10 cellular contexts compared by ENCODE assay signal in the genomic region with DNA sequence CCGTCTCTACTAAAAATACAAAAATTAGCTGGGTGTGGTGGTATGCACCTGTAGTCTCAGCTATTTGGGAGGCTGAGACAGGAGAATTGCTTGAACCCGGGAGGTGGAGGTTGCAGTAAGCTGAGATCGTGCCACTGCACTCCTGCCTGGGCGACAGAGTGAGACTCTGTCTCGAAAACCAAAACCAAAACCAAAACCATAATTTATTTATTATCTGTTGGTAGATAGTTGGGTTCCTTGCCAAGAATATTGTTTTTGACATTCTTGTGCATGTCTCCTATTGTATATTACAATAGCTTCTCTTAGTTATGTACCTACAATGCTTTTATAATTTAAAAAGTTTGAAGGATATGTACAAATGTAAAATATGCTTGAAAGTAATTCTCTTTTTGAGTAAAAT. TPM values are rescaled to one million over a fixed set of nuclear protein-coding genes. Genes with fewer than 3 reads are reported as not detected.
DNase-seq lines count a peak whose midpoint lies in the region; ATAC-seq, FAIRE-seq and TF ChIP-seq lines count a peak whose summit lies in the region.
"Not testable (repeated sequence)": the region's sequence is repeated elsewhere in the genome, so short reads cannot be mapped to it uniquely, and the experiment has no call there.
"Had no signal": no experiment of that assay in that cellular context is flagged by ENCODE, and none has a peak within 500 bp of the region (broad histone marks: within the 10 kb centered on the region; RNA-seq: fewer than 3 reads in every experiment).

No MANE protein-coding gene starts in this region.

- FAIRE-seq in RCC 7860 (lab: Jason Lieb, UNC) = peak; percentile 11

- peaks cover 40% of the 10 kb centered on the region for H3K4me1 Mint-ChIP-seq in CD8-positive, alpha-beta T cell (ENCODE audit: low read depth)
- H3K4me1 Mint-ChIP-seq in T-helper 1 cell treated with Interleukin-12 subunit alpha and Interleukin-12 subunit beta and Interleukin-4 antibody, amounts not matched to agents 30 μg/mL and 1 μg/mL, for 36 hours (ENCODE audit: low read depth) = peaks cover 49% of the 10 kb centered on the region
- peaks cover 57% of the 10 kb centered on the region for H3K4me1 Mint-ChIP-seq in activated CD8-positive, alpha-beta memory T cell treated with anti-CD3 and anti-CD28 coated beads, Interleukin-2, amount 10 ng/mL, durations not matched to agents 7 days and 5 days
- peaks cover 61% of the 10 kb centered on the region for H3K4me1 Mint-ChIP-seq in activated naive CD8-positive, alpha-beta T cell treated with anti-CD3 and anti-CD28 coated beads for 36 hours
- peaks cover 9 to 16% of the 10 kb centered on the region in 2 donors for H3K4me1 Mint-ChIP-seq in natural killer cell

- H3K27ac Mint-ChIP-seq in CD8-positive, alpha-beta T cell = peak overlapping the region; percentile 69
- peak overlapping the region; percentile 88 for H3K27ac Mint-ChIP-seq in T-helper 1 cell treated with Interleukin-12 subunit alpha and Interleukin-12 subunit beta and Interleukin-4 antibody, amounts not matched to agents 30 μg/mL and 1 μg/mL, for 36 hours
- H3K27ac Mint-ChIP-seq in activated CD8-positive, alpha-beta memory T cell treated with anti-CD3 and anti-CD28 coated beads, Interleukin-2, amount 10 ng/mL, durations not matched to agents 7 days and 5 days = peak overlapping the region; percentile 89
- peak overlapping the region; percentile 38 for H3K27ac Mint-ChIP-seq in activated naive CD8-positive, alpha-beta T cell treated with anti-CD3 and anti-CD28 coated beads for 36 hours
- H3K27ac Mint-ChIP-seq in natural killer cell = not testable (repeated sequence)

- POLR2A ChIA-PET in CD8-positive, alpha-beta T cell (lab: Charles Lee) = interaction anchor here (1.4 kb wide), 2 partner anchors 172 to 280 kb away, joined by 3 read pairs; no protein-coding TSS in a partner anchor

- H3K36me3 Mint-ChIP-seq in CD8-positive, alpha-beta T cell; natural killer cell: not testable (repeated sequence)
- H3K36me3 Mint-ChIP-seq in T-helper 1 cell treated with Interleukin-12 subunit alpha and Interleukin-12 subunit beta and Interleukin-4 antibody, amounts not matched to agents 30 μg/mL and 1 μg/mL, for 36 hours (ENCODE audit: low read depth) = peaks cover 22% of the 10 kb centered on the region
- H3K36me3 Mint-ChIP-seq in activated CD8-positive, alpha-beta memory T cell treated with anti-CD3 and anti-CD28 coated beads, Interleukin-2, amount 10 ng/mL, durations not matched to agents 7 days and 5 days = peaks cover 29% of the 10 kb centered on the region
- peaks cover 28% of the 10 kb centered on the region for H3K36me3 Mint-ChIP-seq in activated naive CD8-positive, alpha-beta T cell treated with anti-CD3 and anti-CD28 coated beads for 36 hours

- H3K4me3 ChIP-seq in CD8-positive, alpha-beta T cell (ENCODE audit: low read depth, low read length) = not testable (repeated sequence)

- not testable (repeated sequence) for H3K27ac ChIP-seq in CD8-positive, alpha-beta T cell (ENCODE audit: low read depth, low read length)
- H3K27ac ChIP-seq in epithelial cell of prostate = peak overlapping the region; percentile 99

- H3K27me3 ChIP-seq in CD8-positive, alpha-beta T cell (ENCODE audit: insufficient read depth, low read length) = not testable (repeated sequence)

- intact Hi-C loops in CD8-positive, alpha-beta T cell (cut with DNase I, micrococcal nuclease) = loop anchor here in 1 of 2 experiments (5.0 kb wide), 1 partner anchor 328 kb away; no protein-coding TSS in a partner anchor
- intact Hi-C loops in natural killer cell (cut with micrococcal nuclease) = not testable (repeated sequence)

- CTCF ChIA-PET in CD8-positive, alpha-beta T cell (lab: Charles Lee) = interaction anchor here (0.8 to 10.2 kb wide), 6 partner anchors 20 to 329 kb away, joined by 3 to 185 read pairs (median 34); partner anchors contain the start of gene TEX48
- CTCF ChIA-PET in activated CD8-positive, alpha-beta memory T cell treated with anti-CD3 and anti-CD28 coated beads, Interleukin-2, amount 10 ng/mL, durations not matched to agents 7 days and 5 days (lab: Charles Lee) = interaction anchor here (0.8 to 10.9 kb wide), 17 partner anchors 11 to 275 kb away, joined by 3 to 164 read pairs (median 5); partner anchors contain the start of gene TEX48

- H3K9me3 ChIP-seq in CD8-positive, alpha-beta T cell (ENCODE audit: low read length) = not testable (repeated sequence)

- H3K36me3 ChIP-seq in CD8-positive, alpha-beta T cell (ENCODE audit: insufficient read depth, low read length) = not testable (repeated sequence)

- not testable (repeated sequence) for H3K4me3 Mint-ChIP-seq in CD8-positive, alpha-beta T cell; T-helper 1 cell treated with Interleukin-12 subunit alpha and Interleukin-12 subunit beta and Interleukin-4 antibody, amounts not matched to agents 30 μg/mL and 1 μg/mL, for 36 hours; activated naive CD8-positive, alpha-beta T cell treated with anti-CD3 and anti-CD28 coated beads for 36 hours
- H3K4me3 Mint-ChIP-seq in activated CD8-positive, alpha-beta memory T cell treated with anti-CD3 and anti-CD28 coated beads, Interleukin-2, amount 10 ng/mL, durations not matched to agents 7 days and 5 days = peak overlapping the region; percentile 35
- H3K4me3 Mint-ChIP-seq in natural killer cell = peak overlapping the region; percentile 29

- not testable (repeated sequence) for H3K27me3 Mint-ChIP-seq in CD8-positive, alpha-beta T cell (ENCODE audit: low read depth); T-helper 1 cell treated with Interleukin-12 subunit alpha and Interleukin-12 subunit beta and Interleukin-4 antibody, amounts not matched to agents 30 μg/mL and 1 μg/mL, for 36 hours (ENCODE audit: low read depth); activated CD8-positive, alpha-beta memory T cell treated with anti-CD3 and anti-CD28 coated beads, Interleukin-2, amount 10 ng/mL, durations not matched to agents 7 days and 5 days; activated naive CD8-positive, alpha-beta T cell treated with anti-CD3 and anti-CD28 coated beads for 36 hours; natural killer cell (ENCODE audit: low read depth in 2 of 2)

- peaks cover 25% of the 10 kb centered on the region for H3K4me1 ChIP-seq in CD8-positive, alpha-beta T cell (ENCODE audit: insufficient read depth, low read length)

- not testable (repeated sequence) for H3K9me3 Mint-ChIP-seq in CD8-positive, alpha-beta T cell; T-helper 1 cell treated with Interleukin-12 subunit alpha and Interleukin-12 subunit beta and Interleukin-4 antibody, amounts not matched to agents 30 μg/mL and 1 μg/mL, for 36 hours; activated CD8-positive, alpha-beta memory T cell treated with anti-CD3 and anti-CD28 coated beads, Interleukin-2, amount 10 ng/mL, durations not matched to agents 7 days and 5 days (ENCODE audit: low read depth); activated naive CD8-positive, alpha-beta T cell treated with anti-CD3 and anti-CD28 coated beads for 36 hours; natural killer cell

- DNase-seq in CD8-positive, alpha-beta T cell; RCC 7860 (ENCODE audit: low spot score); activated CD8-positive, alpha-beta memory T cell treated with anti-CD3 and anti-CD28 coated beads, Interleukin-2, amount 10 ng/mL, durations not matched to agents 7 days and 5 days; activated naive CD8-positive, alpha-beta T cell treated with anti-CD3 and anti-CD28 coated beads for 36 hours; epithelial cell of prostate (ENCODE audit: low read depth, low spot score); natural killer cell: not testable (repeated sequence)

- TF ChIP-seq CTCF in CD8-positive, alpha-beta T cell (IDR thresholded peaks at IDR 0.05); natural killer cell (IDR thresholded peaks at IDR 0.05): not testable (repeated sequence)

- not testable (repeated sequence) for ATAC-seq in CD8-positive, alpha-beta T cell; activated CD8-positive, alpha-beta memory T cell treated with anti-CD3 and anti-CD28 coated beads, Interleukin-2, amount 10 ng/mL, durations not matched to agents 7 days and 5 days
- ATAC-seq in natural killer cell = peak in 2 of 3 donors; percentile 28 to 47

RNA-seq across cellular contexts. Expression of gene TEX48, which starts 53.1 kb away (rescaled TPM):
- not detected for total RNA-seq in CD8-positive, alpha-beta T cell
- 1 to 10 TPM in 1 of 2 experiments, under 1 TPM in 1; 0.73 to 1.6 TPM for total RNA-seq in activated CD8-positive, alpha-beta memory T cell treated with anti-CD3 and anti-CD28 coated beads, Interleukin-2, amount 10 ng/mL, durations not matched to agents 7 days and 5 days
- under 1 TPM; 0.70 to 0.80 TPM for total RNA-seq in activated naive CD8-positive, alpha-beta T cell treated with anti-CD3 and anti-CD28 coated beads for 36 hours
- not detected for total RNA-seq in natural killer cell
- total RNA-seq: A172, Caco-2, IMR-90 had no signal
